ENCODE assay signal across 8 cellular contexts in genomic region chr19:47157455-47158321, GRCh38. TPM values are rescaled to one million over a fixed set of nuclear protein-coding genes. Genes with fewer than 3 reads are reported as not detected.
DNase-seq lines count a peak whose midpoint lies in the region; ATAC-seq and TF ChIP-seq lines count a peak whose summit lies in the region.

No MANE protein-coding gene starts in this region.

- peak overlapping the region in 3 of 4 donors; percentile 39 to 86 (median 80) for H3K4me3 Mint-ChIP-seq in CD4-positive, CD25-positive, alpha-beta regulatory T cell
- H3K4me3 Mint-ChIP-seq in natural killer cell treated with Interleukin-12 subunit alpha and Interleukin-12 subunit beta and Interleukin-15 and Interleukin-18, amount 100 ng/mL, for 72 hours = peak overlapping the region; percentile 84

- ATAC-seq in CD4-positive, CD25-positive, alpha-beta regulatory T cell (ENCODE audit: low read depth in 2 of 2) = no peak
- peak; percentile 76 to 80 for ATAC-seq in natural killer cell treated with Interleukin-12 subunit alpha and Interleukin-12 subunit beta and Interleukin-15 and Interleukin-18, amount 100 ng/mL, for 72 hours
- ATAC-seq in HG02623 (IDR thresholded peaks at IDR 0.05; ENCODE audit: unreplicated experiment) (no peak), GM19463 (IDR thresholded peaks at IDR 0.05; ENCODE audit: unreplicated experiment) (no peak), GM19467 (IDR thresholded peaks at IDR 0.05; ENCODE audit: unreplicated experiment) (no peak)

- H3K27me3 ChIP-seq in CD4-positive, CD25-positive, alpha-beta regulatory T cell (ENCODE audit: control insufficient read depth, insufficient read depth, low read length) = no peaks in the 10 kb centered on the region

- no peaks in the 10 kb centered on the region for H3K9me3 ChIP-seq in CD4-positive, CD25-positive, alpha-beta regulatory T cell (ENCODE audit: control insufficient read depth in 2 of 2, low read length in 2 of 2)

- peaks cover 24% of the 10 kb centered on the region for H3K36me3 Mint-ChIP-seq in CD4-positive, CD25-positive, alpha-beta regulatory T cell
- peaks cover 25% of the 10 kb centered on the region for H3K36me3 Mint-ChIP-seq in natural killer cell treated with Interleukin-12 subunit alpha and Interleukin-12 subunit beta and Interleukin-15 and Interleukin-18, amount 100 ng/mL, for 72 hours

- H3K4me3 ChIP-seq in CD4-positive, CD25-positive, alpha-beta regulatory T cell (ENCODE audit: low read depth, low read length) = peak overlapping the region; percentile 79
- no peak overlapping the region for H3K4me3 ChIP-seq in fibroblast of the aortic adventitia (ENCODE audit: low read depth, low read length)

- peaks cover 17% of the 10 kb centered on the region for H3K36me3 ChIP-seq in CD4-positive, CD25-positive, alpha-beta regulatory T cell (ENCODE audit: control insufficient read depth, insufficient read depth, low read length)

- no peaks in the 10 kb centered on the region for H3K9me3 Mint-ChIP-seq in CD4-positive, CD25-positive, alpha-beta regulatory T cell
- no peaks in the 10 kb centered on the region for H3K9me3 Mint-ChIP-seq in natural killer cell treated with Interleukin-12 subunit alpha and Interleukin-12 subunit beta and Interleukin-15 and Interleukin-18, amount 100 ng/mL, for 72 hours

- H3K27ac Mint-ChIP-seq in CD4-positive, CD25-positive, alpha-beta regulatory T cell = peak overlapping the region; percentile 87 to 98 (median 91)
- peak overlapping the region; percentile 68 to 78 for H3K27ac Mint-ChIP-seq in natural killer cell treated with Interleukin-12 subunit alpha and Interleukin-12 subunit beta and Interleukin-15 and Interleukin-18, amount 100 ng/mL, for 72 hours

- H3K27me3 Mint-ChIP-seq in CD4-positive, CD25-positive, alpha-beta regulatory T cell = no peaks in the 10 kb centered on the region
- H3K27me3 Mint-ChIP-seq in natural killer cell treated with Interleukin-12 subunit alpha and Interleukin-12 subunit beta and Interleukin-15 and Interleukin-18, amount 100 ng/mL, for 72 hours = no peaks in the 10 kb centered on the region

- TF ChIP-seq CTCF in fibroblast of the aortic adventitia (IDR thresholded peaks at IDR 0.05; ENCODE audit: insufficient read depth, low read length) = peak; percentile 37

- H3K27ac ChIP-seq in CD4-positive, CD25-positive, alpha-beta regulatory T cell (ENCODE audit: insufficient read depth, low read length, poor library complexity, severe bottlenecking) = peak overlapping the region; percentile 78

- peaks cover 27 to 73% (median 42%) of the 10 kb centered on the region in 4 donors for H3K4me1 Mint-ChIP-seq in CD4-positive, CD25-positive, alpha-beta regulatory T cell
- H3K4me1 Mint-ChIP-seq in natural killer cell treated with Interleukin-12 subunit alpha and Interleukin-12 subunit beta and Interleukin-15 and Interleukin-18, amount 100 ng/mL, for 72 hours (ENCODE audit: low read depth in 2 of 2) = peaks cover 31 to 35% of the 10 kb centered on the region in 2 donors

- peaks cover 65% of the 10 kb centered on the region for H3K4me1 ChIP-seq in CD4-positive, CD25-positive, alpha-beta regulatory T cell (ENCODE audit: control insufficient read depth, insufficient read depth, low read length, poor library complexity, severe bottlenecking)

- peak; percentile 26 to 72 (median 27) for DNase-seq in CD4-positive, CD25-positive, alpha-beta regulatory T cell
- DNase-seq in KG1 (lab: John Stamatoyannopoulos, UW) (peak; percentile 56), activated T-helper 1 cell treated with Interleukin-2 at 50 U/mL for 16 hours (ENCODE audit: low read depth) (peak; percentile 20), fibroblast of the aortic adventitia (ENCODE audit: low read depth) (peak; percentile 90)
- no peak for DNase-seq in natural killer cell treated with Interleukin-12 subunit alpha and Interleukin-12 subunit beta and Interleukin-15 and Interleukin-18, amount 100 ng/mL, for 72 hours (ENCODE audit: low spot score)

RNA-seq across cellular contexts. Expression of gene SAE1, which starts 27.1 kb away (rescaled TPM):
- total RNA-seq in CD4-positive, CD25-positive, alpha-beta regulatory T cell = 45.5 TPM
- 100 to 1,000 TPM; 106 to 127 (median 115) TPM for polyA plus RNA-seq in CD4-positive, CD25-positive, alpha-beta regulatory T cell
- 70.2 and 140 TPM in 2 replicates for total RNA-seq in fibroblast of the aortic adventitia (ENCODE audit: low replicate concordance)
- total RNA-seq in natural killer cell treated with Interleukin-12 subunit alpha and Interleukin-12 subunit beta and Interleukin-15 and Interleukin-18, amount 100 ng/mL, for 72 hours = 100 to 1,000 TPM in 1 of 2 donors, 10 to 100 TPM in 1; 95.6 to 158 TPM

RNA-seq across cellular contexts. Expression of gene ZC3H4, which starts 44.1 kb away (rescaled TPM):
- 84.7 TPM for total RNA-seq in CD4-positive, CD25-positive, alpha-beta regulatory T cell
- under 1 TPM; 0.58 to 0.84 (median 0.69) TPM for polyA plus RNA-seq in CD4-positive, CD25-positive, alpha-beta regulatory T cell
- 20.4 and 24.0 TPM in 2 replicates for total RNA-seq in fibroblast of the aortic adventitia (ENCODE audit: low replicate concordance)
- total RNA-seq in natural killer cell treated with Interleukin-12 subunit alpha and Interleukin-12 subunit beta and Interleukin-15 and Interleukin-18, amount 100 ng/mL, for 72 hours = 100 to 1,000 TPM; 150 to 169 TPM

Comparison
In these comparisons a context has a peak if more than half of its experiments do, and no peak if none do; other contexts are left out.
1. ATAC-seq: peak in natural killer cell treated with Interleukin-12 subunit alpha and Interleukin-12 subunit beta and Interleukin-15 and Interleukin-18, amount 100 ng/mL, for 72 hours (2 of 2); none in CD4-positive, CD25-positive, alpha-beta regulatory T cell (0 of 2), HG02623 (single experiment), GM19463 (single experiment) and GM19467 (single experiment).